Comparison of ENCODE assay signal across 18 cellular contexts in genomic region chr4:129109965-129110824, GRCh38.
"Had no signal": no experiment of that assay in that cellular context is flagged by ENCODE, and none has a peak within 500 bp of the region (broad histone marks: within the 10 kb centered on the region; RNA-seq: fewer than 3 reads in every experiment).

No MANE protein-coding gene starts in this region.

- DNase-seq: activated CD4-positive, CD25-positive, alpha-beta regulatory T cell treated with anti-CD3 and anti-CD28 coated beads, Interleukin-2, amount 50 U/mL, for 72 hours; activated CD8-positive, alpha-beta memory T cell treated with anti-CD3 and anti-CD28 coated beads for 24 hours; activated CD8-positive, alpha-beta memory T cell treated with anti-CD3 and anti-CD28 coated beads, Interleukin-2, amount 50 U/mL, for 4 hours; activated naive CD4-positive, alpha-beta T cell; activated T-cell treated with anti-CD3 and anti-CD28 coated beads, Interleukin-2, amount 50 U/mL, for 4 hours; effector CD4-positive, alpha-beta T cell; gastrocnemius medialis; naive thymus-derived CD4-positive, alpha-beta T cell; retina; SIG-M5; stimulated activated CD4-positive, alpha-beta T cell treated with anti-CD3 and anti-CD28 coated beads, Interleukin-4, amount 100 ng/mL, for 4 hours; stimulated activated naive CD8-positive, alpha-beta T cell treated with anti-CD3 and anti-CD28 coated beads, Interleukin-15, Interleukin-2, amounts not matched to agents 100 U/mL and 50 U/mL, for 24 hours; upper lobe of right lung had no signal

- FAIRE-seq: astrocyte, keratinocyte had no signal

- H3K27me3 ChIP-seq: breast epithelium, gastrocnemius medialis, upper lobe of right lung had no signal

- H3K4me1 ChIP-seq: breast epithelium, gastrocnemius medialis, upper lobe of right lung had no signal

- H3K4me3 ChIP-seq: breast epithelium, gastrocnemius medialis, lung, upper lobe of right lung had no signal

- ATAC-seq: activated T-cell treated with anti-CD3 and anti-CD28 coated beads, Interleukin-2, amount 50 U/mL, for 4 hours; gastrocnemius medialis; naive thymus-derived CD4-positive, alpha-beta T cell; SK-N-SH treated with all-trans-retinoic acid at 6 μM for 48 hours; stimulated activated naive CD8-positive, alpha-beta T cell treated with anti-CD3 and anti-CD28 coated beads, Interleukin-15, Interleukin-2, amounts not matched to agents 100 U/mL and 50 U/mL, for 24 hours; upper lobe of right lung had no signal

- H3K27ac ChIP-seq: breast epithelium, gastrocnemius medialis, upper lobe of right lung had no signal

- H3K9me3 ChIP-seq: breast epithelium, gastrocnemius medialis, upper lobe of right lung had no signal
